In genomic region chr17:65182233-65182632, GRCh38 we compare ENCODE assay signal across 11 cellular contexts.
DNase-seq lines count a peak whose midpoint lies in the region; ATAC-seq lines count a peak whose summit lies in the region.
"Had no signal": no experiment of that assay in that cellular context is flagged by ENCODE, and none has a peak within 500 bp of the region (broad histone marks: within the 10 kb centered on the region; RNA-seq: fewer than 3 reads in every experiment).

No MANE protein-coding gene starts in this region.

- ATAC-seq in GM18861 (IDR thresholded peaks at IDR 0.05; ENCODE audit: unreplicated experiment) (peak; percentile 33), GM21526 (IDR thresholded peaks at IDR 0.05; ENCODE audit: low FRiP score, unreplicated experiment) (peak; percentile 29), HG03457 (IDR thresholded peaks at IDR 0.05; ENCODE audit: unreplicated experiment) (peak; percentile 20)

- DNase-seq in germinal center (ENCODE audit: low spot score) (peak; percentile 30), SW480 (ENCODE audit: low spot score) (no peak), NCI-H1417 treated with DMSO at 0.1 percent for 48 hours (lab: John Stamatoyannopoulos, UW) (no peak), NCI-H82 (lab: John Stamatoyannopoulos, UW) (no peak), HK-2 (ENCODE audit: unreplicated experiment) (no peak)
- DNase-seq: MG63; SIG-M5; stimulated activated CD4-positive, alpha-beta T cell treated with anti-CD3 and anti-CD28 coated beads, Interleukin-4, amount 100 ng/mL, for 1 hour had no signal
